Comparison of ENCODE assay signal across 24 cellular contexts in the genomic region with DNA sequence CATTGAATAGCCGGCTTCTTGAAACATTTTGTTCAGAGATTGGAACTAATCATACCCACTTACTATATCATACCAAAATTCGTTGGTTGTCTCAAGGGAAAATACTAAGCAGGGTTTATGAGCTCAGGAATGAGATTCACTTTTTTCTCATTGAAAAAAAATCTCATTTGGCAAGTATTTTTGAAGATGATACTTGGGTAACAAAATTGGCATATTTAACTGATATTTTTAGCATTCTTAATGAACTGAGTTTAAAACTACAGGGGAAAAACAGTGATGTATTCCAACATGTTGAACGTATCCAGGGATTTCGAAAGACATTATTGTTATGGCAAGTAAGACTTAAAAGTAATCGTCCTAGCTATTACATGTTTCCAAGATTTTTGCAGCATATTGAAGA. TPM values are rescaled to one million over a fixed set of nuclear protein-coding genes. Genes with fewer than 3 reads are reported as not detected.
A peak's percentile ranks its signal among the peaks of the same experiment; 100 is the strongest.
DNase-seq lines count a peak whose midpoint lies in the region; ATAC-seq, FAIRE-seq and TF ChIP-seq lines count a peak whose summit lies in the region.
"Had no signal": no experiment of that assay in that cellular context is flagged by ENCODE, and none has a peak within 500 bp of the region (broad histone marks: within the 10 kb centered on the region; RNA-seq: fewer than 3 reads in every experiment).

No MANE protein-coding gene starts in this region.

- no peak overlapping the region for H2BK15ac ChIP-seq in neuronal stem cell (ENCODE audit: low read length)

- H3K9me3 ChIP-seq in RWPE2 (ENCODE audit: severe bottlenecking) (no peaks in the 10 kb centered on the region), neuronal stem cell (replicated peaks in 1 of 2; ENCODE audit: control insufficient read depth in 2 of 2, insufficient read depth in 1 of 2, low read depth in 1 of 2, low read length in 2 of 2) (peaks cover 0 to 2% of the 10 kb centered on the region in 2 donors), gastroesophageal sphincter (no peaks in the 10 kb centered on the region), kidney (ENCODE audit: control insufficient read depth in 1 of 2, low read length in 2 of 2) (no peaks in the 10 kb centered on the region)

- H2BK120ac ChIP-seq in neuronal stem cell (ENCODE audit: low read depth, low read length): no peak overlapping the region

- H3K4me2 ChIP-seq in neuronal stem cell (ENCODE audit: insufficient read depth, low read length, poor library complexity, severe bottlenecking): no peak overlapping the region

- H3K79me1 ChIP-seq in neuronal stem cell (ENCODE audit: low read depth, low read length): no peaks in the 10 kb centered on the region

- TF ChIP-seq POLR2A in gastroesophageal sphincter (IDR thresholded peaks at IDR 0.05): no peak

- no peak overlapping the region for H4K91ac ChIP-seq in neuronal stem cell (ENCODE audit: low read depth, low read length, poor library complexity)

- no peak overlapping the region for H3K14ac ChIP-seq in neuronal stem cell (ENCODE audit: low read length)

- ATAC-seq in RWPE2 (ENCODE audit: low read depth): no peak
- ATAC-seq in omental fat pad (ENCODE audit: low FRiP score): peak; percentile 6
- no peak for ATAC-seq in gastroesophageal sphincter
- ATAC-seq: GM12878, HepG2, K562 had no signal

- TF ChIP-seq CTCF in RWPE2 (IDR thresholded peaks at IDR 0.05; ENCODE audit: poor library complexity, severe bottlenecking) (no peak), omental fat pad (IDR thresholded peaks at IDR 0.05) (no peak), gastroesophageal sphincter (IDR thresholded peaks at IDR 0.05) (no peak), kidney (IDR thresholded peaks at IDR 0.05; ENCODE audit: borderline replicate concordance, extremely low read depth, insufficient read depth) (no peak)

- no peak overlapping the region for H2AFZ ChIP-seq in ACC112 (ENCODE audit: low read length, unreplicated experiment)
- H2AFZ ChIP-seq in neuronal stem cell (ENCODE audit: low read length): no peak overlapping the region

- peaks cover 28% of the 10 kb centered on the region for H3K79me2 ChIP-seq in ACC112 (ENCODE audit: control insufficient read depth, insufficient read depth, low read length, unreplicated experiment)

- no peaks in the 10 kb centered on the region for H3K27me3 ChIP-seq in ACC112 (ENCODE audit: insufficient read depth, low read length)
- H3K27me3 ChIP-seq in RWPE2 (ENCODE audit: insufficient read depth, poor library complexity, severe bottlenecking): no peaks in the 10 kb centered on the region
- H3K27me3 ChIP-seq in neuronal stem cell (ENCODE audit: control insufficient read depth in 3 of 3, insufficient read depth in 3 of 3, low read depth in 1 of 3, low read length in 3 of 3): no peaks in the 10 kb centered on the region
- no peaks in the 10 kb centered on the region for H3K27me3 ChIP-seq in gastroesophageal sphincter

- H3K4ac ChIP-seq in neuronal stem cell (ENCODE audit: low read length): no peak overlapping the region

- intact Hi-C loops in kidney (cut with DNase I): no loop called here

- DNase-seq in RWPE2 (ENCODE audit: low spot score) (no peak), fibroblast of gingiva (ENCODE audit: low read depth) (peak; percentile 14), omental fat pad (ENCODE audit: low spot score) (no peak), neuronal stem cell (ENCODE audit: low spot score) (no peak), medulla oblongata (ENCODE audit: extremely low spot score) (no peak), kidney (no peak)
- DNase-seq: H9, HFFc6, MM.1S, NCI-H1048, NCI-H1417 treated with DMSO at 0.1 percent for 48 hours, NCI-H187, NCI-H446 treated with DMSO at 0.1 percent for 48 hours, NCI-H526 treated with DMSO at 0.1 percent for 48 hours, OCI-M1, Right ventricle myocardium superior had no signal

- H3K4me1 ChIP-seq in ACC112 (ENCODE audit: control insufficient read depth, insufficient read depth, low read length, unreplicated experiment): peaks cover 66% of the 10 kb centered on the region
- H3K4me1 ChIP-seq in RWPE2 (ENCODE audit: insufficient read depth, poor library complexity, severe bottlenecking): peaks cover 42% of the 10 kb centered on the region
- H3K4me1 ChIP-seq in neuronal stem cell (ENCODE audit: control insufficient read depth in 2 of 2, insufficient read depth in 1 of 2, low read depth in 1 of 2, low read length in 2 of 2): peaks cover 7 to 22% of the 10 kb centered on the region in 2 donors
- H3K4me1 ChIP-seq in gastroesophageal sphincter: peaks cover 2 to 17% (median 4%) of the 10 kb centered on the region in 3 donors
- peaks cover 2 to 7% of the 10 kb centered on the region in 2 donors for H3K4me1 ChIP-seq in kidney (ENCODE audit: control insufficient read depth in 1 of 2, insufficient read depth in 1 of 2, low read depth in 1 of 2, low read length in 2 of 2)

- no peak overlapping the region for H3K9ac ChIP-seq in neuronal stem cell (ENCODE audit: low read depth, low read length, poor library complexity)
- no peak overlapping the region for H3K9ac ChIP-seq in kidney (ENCODE audit: low read length in 2 of 2)

- no peak overlapping the region for H2BK12ac ChIP-seq in neuronal stem cell (ENCODE audit: low read length)

- H3K4me3 ChIP-seq in ACC112 (ENCODE audit: low read depth, low read length) (peak overlapping the region; percentile 20; the same call in 1 of the 2 replicates), RWPE2 (ENCODE audit: severe bottlenecking) (no peak overlapping the region), neuronal stem cell (ENCODE audit: low read length in 2 of 2) (no peak overlapping the region), gastroesophageal sphincter (no peak overlapping the region), kidney (ENCODE audit: low read length in 2 of 2) (no peak overlapping the region)
- H3K4me3 ChIP-seq: GM12878, K562 had no signal

- H3K36me3 ChIP-seq in ACC112 (ENCODE audit: insufficient read depth, low read length) (peaks cover 43% of the 10 kb centered on the region), RWPE2 (ENCODE audit: low read depth) (peaks cover 64% of the 10 kb centered on the region), neuronal stem cell (replicated peaks in 1 of 2; ENCODE audit: control insufficient read depth in 2 of 2, insufficient read depth in 2 of 2, low read length in 2 of 2) (peaks cover 4 to 70% of the 10 kb centered on the region in 2 donors), gastroesophageal sphincter (peaks cover 0 to 44% of the 10 kb centered on the region in 2 donors), kidney (ENCODE audit: control insufficient read depth in 1 of 2, insufficient read depth in 2 of 2, low read length in 2 of 2) (peaks cover 3 to 11% of the 10 kb centered on the region in 2 donors)

- H4K8ac ChIP-seq in neuronal stem cell (ENCODE audit: low read depth, low read length): no peak overlapping the region

- H2BK5ac ChIP-seq in neuronal stem cell (ENCODE audit: low read length): no peak overlapping the region

- no peak overlapping the region for H2AK5ac ChIP-seq in neuronal stem cell (ENCODE audit: low read depth, low read length)

- TF ChIP-seq EP300 in gastroesophageal sphincter (IDR thresholded peaks at IDR 0.05): no peak

- H3K27ac ChIP-seq in ACC112 (ENCODE audit: low read depth, low read length) (peak overlapping the region; percentile 98), RWPE2 (ENCODE audit: poor library complexity, severe bottlenecking) (peak overlapping the region; percentile 98), neuronal stem cell (replicated peaks; ENCODE audit: low read length) (no peak overlapping the region), gastroesophageal sphincter (no peak overlapping the region), kidney (ENCODE audit: low read depth in 2 of 2, low read length in 2 of 2) (no peak overlapping the region)
- H3K27ac ChIP-seq: 22Rv1, C4-2B had no signal

- H3K18ac ChIP-seq in neuronal stem cell (ENCODE audit: low read length): no peak overlapping the region

- no peak overlapping the region for H3K23ac ChIP-seq in neuronal stem cell (ENCODE audit: low read depth, low read length, poor library complexity)

- FAIRE-seq in kidney (lab: Jason Lieb, UNC): no peak
- FAIRE-seq: GM12878, HepG2, K562 had no signal

- no CpG with 5 or more reads among the region's 5 CpGs for WGBS in neuronal stem cell (ENCODE audit: extremely low coverage in 2 of 2, insufficient read length in 2 of 2, insufficient replicate concordance in 1 of 2), 2 donors
- WGBS in gastroesophageal sphincter (ENCODE audit: low coverage in 1 of 2), 2 donors: 57 to 69% methylated on average over 5 of the region's 5 CpGs

RNA-seq across cellular contexts. Expression of gene FAM200B, which starts 6.4 kb away (rescaled TPM):
- total RNA-seq in omental fat pad (10 to 100 TPM; 27.5 to 56.6 (median 38.3) TPM), gastroesophageal sphincter (10 to 100 TPM; 54.1 to 97.4 (median 72.7) TPM), kidney (44.0 TPM)
- polyA plus RNA-seq in neuronal stem cell (2013, experiment 1 of 2): 94.5 TPM
- polyA plus RNA-seq in neuronal stem cell (2013, experiment 2 of 2): 100.0 TPM
- 115 TPM for polyA plus RNA-seq in kidney (ENCODE audit: insufficient read depth, low read depth, low replicate concordance)

RNA-seq across cellular contexts. Expression of gene BST1, which starts 14.8 kb away (rescaled TPM):
- total RNA-seq in omental fat pad (10 to 100 TPM; 22.5 to 34.4 (median 24.5) TPM), gastroesophageal sphincter (1 to 10 TPM in 3 of 4 donors, under 1 TPM in 1; 0.62 to 9.3 (median 3.3) TPM), kidney (5.3 TPM)
- polyA plus RNA-seq in neuronal stem cell (2013, experiment 1 of 2): 1.1 TPM
- 1.2 TPM for polyA plus RNA-seq in neuronal stem cell (2013, experiment 2 of 2)
- polyA plus RNA-seq in kidney (ENCODE audit: insufficient read depth, low read depth, low replicate concordance): 19.0 TPM
- total RNA-seq: H9, HT-29, K562 had no signal

RNA-seq across cellular contexts. Expression of gene FBXL5, which starts 32.9 kb away (rescaled TPM):
- total RNA-seq in omental fat pad (100 to 1,000 TPM; 130 to 213 (median 188) TPM), gastroesophageal sphincter (100 to 1,000 TPM in 3 of 4 donors, 10 to 100 TPM in 1; 95.9 to 191 (median 159) TPM), kidney (95.3 TPM)
- polyA plus RNA-seq in neuronal stem cell (2013, experiment 1 of 2): 41.8 TPM
- polyA plus RNA-seq in neuronal stem cell (2013, experiment 2 of 2): 42.2 TPM
- polyA plus RNA-seq in kidney (ENCODE audit: insufficient read depth, low read depth, low replicate concordance): 98.4 TPM

Comparison
In these comparisons a context has a peak if more than half of its experiments do, and no peak if none do; other contexts are left out.
1. H3K27ac ChIP-seq: peak in ACC112 (single experiment) and RWPE2 (single experiment); none in neuronal stem cell (single experiment), gastroesophageal sphincter (0 of 4) and kidney (0 of 2).